Comparison of ENCODE assay signal across 11 cellular contexts in the genomic region with DNA sequence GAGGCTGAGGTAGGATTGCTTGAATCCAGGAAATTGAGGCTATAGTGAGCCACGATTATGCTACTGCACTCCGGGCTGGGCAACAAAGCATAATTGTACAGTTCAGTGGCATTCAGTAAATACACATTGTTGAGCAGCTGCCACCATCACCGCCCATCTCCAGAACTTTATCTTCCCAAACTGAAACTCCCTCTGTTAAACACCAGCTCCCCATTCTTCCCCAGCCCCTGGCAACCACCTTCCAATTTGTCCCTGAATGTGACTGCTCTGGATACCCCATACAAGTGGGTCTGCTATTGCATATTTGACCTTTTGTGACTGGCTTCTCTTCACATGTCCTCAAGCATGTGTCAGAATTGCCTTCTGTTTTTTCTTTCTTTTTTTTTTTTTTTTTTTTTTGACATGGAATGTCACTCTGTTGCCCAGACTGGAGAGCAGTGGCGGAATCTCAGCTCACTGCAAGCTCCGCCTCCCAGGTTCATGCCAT. TPM values are rescaled to one million over a fixed set of nuclear protein-coding genes. Genes with fewer than 3 reads are reported as not detected.
A peak's percentile ranks its signal among the peaks of the same experiment; 100 is the strongest.
DNase-seq lines count a peak whose midpoint lies in the region; ATAC-seq and TF ChIP-seq lines count a peak whose summit lies in the region.
"Had no signal": no experiment of that assay in that cellular context is flagged by ENCODE, and none has a peak within 500 bp of the region (broad histone marks: within the 10 kb centered on the region; RNA-seq: fewer than 3 reads in every experiment).

No MANE protein-coding gene starts in this region.

- H3K9ac ChIP-seq in Loucy (ENCODE audit: low read depth, low read length, poor library complexity, severe bottlenecking): peak overlapping the region; percentile 99

- peak overlapping the region; percentile 47 for H3K4me3 Mint-ChIP-seq in T-helper 1 cell treated with Interleukin-12 subunit alpha and Interleukin-12 subunit beta and Interleukin-4 antibody, amounts not matched to agents 30 μg/mL and 1 μg/mL, for 36 hours
- peak overlapping the region; percentile 23 to 90 (median 40) for H3K4me3 Mint-ChIP-seq in brain

- H4K20me1 ChIP-seq in Loucy (ENCODE audit: insufficient read depth, low read length, poor library complexity, severe bottlenecking) (peaks cover 69% of the 10 kb centered on the region), osteoblast (ENCODE audit: insufficient read depth, low read length) (peaks cover 71% of the 10 kb centered on the region)

- peak overlapping the region; percentile 5 for H3K27ac ChIP-seq in osteoblast (ENCODE audit: low read depth, low read length)

- H3K27me3 ChIP-seq in Loucy (ENCODE audit: insufficient read depth, low read length, poor library complexity, severe bottlenecking): peaks cover 10% of the 10 kb centered on the region
- peaks cover 10% of the 10 kb centered on the region for H3K27me3 ChIP-seq in osteoblast (ENCODE audit: insufficient read depth, low read length)
- peaks cover 2% of the 10 kb centered on the region for H3K27me3 ChIP-seq in H7 (ENCODE audit: control insufficient read depth, insufficient read depth, low read length)

- no peak for ATAC-seq in HG02759 (IDR thresholded peaks at IDR 0.05; ENCODE audit: unreplicated experiment)
- ATAC-seq in HG03565 (IDR thresholded peaks at IDR 0.05; ENCODE audit: unreplicated experiment): no peak

- H2AFZ ChIP-seq in Loucy (ENCODE audit: low read length) (no peak overlapping the region), osteoblast (ENCODE audit: low read length) (no peak overlapping the region)

- H3K27ac Mint-ChIP-seq in T-helper 1 cell treated with Interleukin-12 subunit alpha and Interleukin-12 subunit beta and Interleukin-4 antibody, amounts not matched to agents 30 μg/mL and 1 μg/mL, for 36 hours: peak overlapping the region; percentile 18
- H3K27ac Mint-ChIP-seq in brain: peak overlapping the region in 4 of 5 experiments; percentile 3 to 76 (median 28)

- peak overlapping the region; percentile 77 for H3K4me2 ChIP-seq in Loucy (ENCODE audit: low read depth, low read length, poor library complexity, severe bottlenecking)
- peak overlapping the region; percentile 94 for H3K4me2 ChIP-seq in osteoblast (ENCODE audit: insufficient read depth, low read length)

- H3K4me1 Mint-ChIP-seq in T-helper 1 cell treated with Interleukin-12 subunit alpha and Interleukin-12 subunit beta and Interleukin-4 antibody, amounts not matched to agents 30 μg/mL and 1 μg/mL, for 36 hours (ENCODE audit: low read depth): peaks cover 42% of the 10 kb centered on the region
- peaks cover 92% of the 10 kb centered on the region for H3K4me1 Mint-ChIP-seq in brain

- H3K9me3 ChIP-seq in Loucy (ENCODE audit: insufficient read depth, low read depth, low read length) (no peaks in the 10 kb centered on the region), osteoblast (ENCODE audit: low read depth, low read length) (no peaks in the 10 kb centered on the region)

- no peaks in the 10 kb centered on the region for H3K9me3 Mint-ChIP-seq in T-helper 1 cell treated with Interleukin-12 subunit alpha and Interleukin-12 subunit beta and Interleukin-4 antibody, amounts not matched to agents 30 μg/mL and 1 μg/mL, for 36 hours
- peaks cover 0 to 3% (median 0%) of the 10 kb centered on the region in 5 experiments for H3K9me3 Mint-ChIP-seq in brain

- H3K9me2 ChIP-seq in Loucy (replicated peaks; ENCODE audit: low read depth, low read length): no peaks in the 10 kb centered on the region

- peaks cover 7% of the 10 kb centered on the region for H3K27me3 Mint-ChIP-seq in T-helper 1 cell treated with Interleukin-12 subunit alpha and Interleukin-12 subunit beta and Interleukin-4 antibody, amounts not matched to agents 30 μg/mL and 1 μg/mL, for 36 hours (ENCODE audit: low read depth)
- peaks cover 12% of the 10 kb centered on the region for H3K27me3 Mint-ChIP-seq in brain

- DNase-seq in T-helper 1 cell (no peak), osteoblast (ENCODE audit: insufficient read length, low spot score, missing footprints) (no peak), H7 (no peak)
- DNase-seq: activated CD4-positive, alpha-beta T cell treated with anti-CD3 and anti-CD28 coated beads, Interleukin-2, amount 50 U/mL, for 48 hours; NCI-H187 treated with DMSO at 0.1 percent for 48 hours had no signal

- TF ChIP-seq CTCF in Loucy (conservative IDR thresholded peaks at IDR 0.05; ENCODE audit: low read length) (no peak), brain (conservative IDR thresholded peaks at IDR 0.05) (no peak), osteoblast (IDR thresholded peaks at IDR 0.05; ENCODE audit: extremely low read depth, low read depth, low read length) (no peak)

- H3K4me1 ChIP-seq in Loucy (ENCODE audit: insufficient read depth, low read length, poor library complexity, severe bottlenecking): peaks cover 24% of the 10 kb centered on the region
- H3K4me1 ChIP-seq in osteoblast (ENCODE audit: insufficient read depth, low read length): peaks cover 46% of the 10 kb centered on the region

- H3K79me2 ChIP-seq in Loucy (ENCODE audit: insufficient read depth, low read length) (peaks cover 60% of the 10 kb centered on the region), osteoblast (ENCODE audit: insufficient read depth, low read length) (peaks cover 49% of the 10 kb centered on the region)

- H3F3A ChIP-seq in Loucy (ENCODE audit: low read depth): peaks cover 11% of the 10 kb centered on the region; the same call in 1 of the 2 replicates

- H3K36me3 Mint-ChIP-seq in T-helper 1 cell treated with Interleukin-12 subunit alpha and Interleukin-12 subunit beta and Interleukin-4 antibody, amounts not matched to agents 30 μg/mL and 1 μg/mL, for 36 hours (ENCODE audit: low read depth): peaks cover 36% of the 10 kb centered on the region
- peaks cover 52% of the 10 kb centered on the region for H3K36me3 Mint-ChIP-seq in brain

- H3K36me3 ChIP-seq in Loucy (ENCODE audit: insufficient read depth, low read length): peaks cover 50% of the 10 kb centered on the region; the same call in 1 of the 2 replicates
- peaks cover 58% of the 10 kb centered on the region for H3K36me3 ChIP-seq in osteoblast (ENCODE audit: insufficient read depth, low read length)
- peaks cover 30% of the 10 kb centered on the region for H3K36me3 ChIP-seq in H7 (replicated peaks; ENCODE audit: control insufficient read depth, insufficient read depth, low read length)

- H3K4me3 ChIP-seq in Loucy (ENCODE audit: low read length, poor library complexity, severe bottlenecking) (peak overlapping the region; percentile 99), osteoblast (ENCODE audit: insufficient read depth, low read length) (no peak overlapping the region), H7 (ENCODE audit: insufficient read depth, low read depth, low read length) (no peak overlapping the region)
- H3K4me3 ChIP-seq: lung had no signal

RNA-seq across cellular contexts. Expression of a gene that starts 2.9 kb away (rescaled TPM):
- polyA plus RNA-seq in brain (ENCODE audit: insufficient read depth, low read depth, low replicate concordance): 4,253 TPM
- total RNA-seq in osteoblast: 470 and 728 TPM in 2 replicates
- 1,534 and 2,134 TPM in 2 replicates for total RNA-seq in H7 (2014; rRNA removed; shearing (Covaris generic))

RNA-seq across cellular contexts. Expression of a gene that starts 7.0 kb away (rescaled TPM):
- polyA plus RNA-seq in brain (ENCODE audit: insufficient read depth, low read depth, low replicate concordance): 91.1 TPM
- total RNA-seq in osteoblast: 1.2 and 1.4 TPM in 2 replicates
- 2.5 and 7.4 TPM in 2 replicates for total RNA-seq in H7 (2014; rRNA removed; shearing (Covaris generic))
